Comparison of ENCODE assay signal across 8 cellular contexts in genomic region chr4:41935652-41936021, GRCh38. TPM values are rescaled to one million over a fixed set of nuclear protein-coding genes. Genes with fewer than 3 reads are reported as not detected.
DNase-seq lines count a peak whose midpoint lies in the region; ATAC-seq and TF ChIP-seq lines count a peak whose summit lies in the region.

No MANE protein-coding gene starts in this region.

- peaks cover 0 to 16% (median 1%) of the 10 kb centered on the region in 4 donors for H3K36me3 ChIP-seq in sigmoid colon

- POLR2A ChIA-PET in activated CD8-positive, alpha-beta T cell treated with anti-CD3 and anti-CD28 coated beads, Interleukin-2, amount 10 ng/mL, durations not matched to agents 7 days and 5 days (lab: Charles Lee): interaction anchor here (1.6 kb wide), 1 partner anchor 54 kb away, joined by 4 read pairs; the partner anchor contains the start of gene SLC30A9

- ATAC-seq in GM18868 (IDR thresholded peaks at IDR 0.05; ENCODE audit: unreplicated experiment) (peak; percentile 6), HG03520 (IDR thresholded peaks at IDR 0.05; ENCODE audit: unreplicated experiment) (peak; percentile 13)
- ATAC-seq in activated CD8-positive, alpha-beta T cell treated with anti-CD3 and anti-CD28 coated beads, Interleukin-2, amount 10 ng/mL, durations not matched to agents 7 days and 5 days: peak; percentile 40

- H3K27me3 Mint-ChIP-seq in activated CD8-positive, alpha-beta T cell treated with anti-CD3 and anti-CD28 coated beads, Interleukin-2, amount 10 ng/mL, durations not matched to agents 7 days and 5 days (ENCODE audit: low read depth): no peaks in the 10 kb centered on the region
- peaks cover 8% of the 10 kb centered on the region for H3K27me3 Mint-ChIP-seq in glutamatergic neuron (ENCODE audit: unreplicated experiment)

- H3K4me1 ChIP-seq in sigmoid colon: peaks cover 0 to 26% (median 17%) of the 10 kb centered on the region in 4 donors

- WGBS in sigmoid colon, 2 donors: 3% methylated on average over 12 of the region's 12 CpGs

- TF ChIP-seq POLR2A in sigmoid colon (IDR thresholded peaks at IDR 0.05): no peak

- CTCF ChIA-PET in activated CD8-positive, alpha-beta T cell treated with anti-CD3 and anti-CD28 coated beads, Interleukin-2, amount 10 ng/mL, durations not matched to agents 7 days and 5 days (lab: Charles Lee): interaction anchor here (0.9 kb wide), 1 partner anchor 55 kb away, joined by 5 read pairs; the partner anchor contains the start of gene SLC30A9

- H3K9me3 Mint-ChIP-seq in activated CD8-positive, alpha-beta T cell treated with anti-CD3 and anti-CD28 coated beads, Interleukin-2, amount 10 ng/mL, durations not matched to agents 7 days and 5 days (ENCODE audit: insufficient read depth): no peaks in the 10 kb centered on the region
- H3K9me3 Mint-ChIP-seq in glutamatergic neuron (ENCODE audit: unreplicated experiment): no peaks in the 10 kb centered on the region

- no peaks in the 10 kb centered on the region for H3K9me3 ChIP-seq in sigmoid colon

- H3K4me1 Mint-ChIP-seq in activated CD8-positive, alpha-beta T cell treated with anti-CD3 and anti-CD28 coated beads, Interleukin-2, amount 10 ng/mL, durations not matched to agents 7 days and 5 days (ENCODE audit: low read depth): peaks cover 40% of the 10 kb centered on the region
- peaks cover 4% of the 10 kb centered on the region for H3K4me1 Mint-ChIP-seq in glutamatergic neuron (ENCODE audit: low read depth, unreplicated experiment)

- no peaks in the 10 kb centered on the region for H3K27me3 ChIP-seq in sigmoid colon

- H3K36me3 Mint-ChIP-seq in activated CD8-positive, alpha-beta T cell treated with anti-CD3 and anti-CD28 coated beads, Interleukin-2, amount 10 ng/mL, durations not matched to agents 7 days and 5 days (ENCODE audit: low read depth): peaks cover 26% of the 10 kb centered on the region
- peaks cover 6% of the 10 kb centered on the region for H3K36me3 Mint-ChIP-seq in glutamatergic neuron (ENCODE audit: unreplicated experiment)

- H3K4me3 Mint-ChIP-seq in activated CD8-positive, alpha-beta T cell treated with anti-CD3 and anti-CD28 coated beads, Interleukin-2, amount 10 ng/mL, durations not matched to agents 7 days and 5 days: peak overlapping the region; percentile 99
- peak overlapping the region; percentile 89 for H3K4me3 Mint-ChIP-seq in glutamatergic neuron (ENCODE audit: unreplicated experiment)

- intact Hi-C loops in sigmoid colon (cut with DNase I): loop anchor here (2.0 kb wide), 1 partner anchor 55 kb away; the partner anchor contains the start of gene SLC30A9

- H3K27ac ChIP-seq in sigmoid colon: peak overlapping the region; percentile 73 to 84 (median 81)

- H3K27ac Mint-ChIP-seq in activated CD8-positive, alpha-beta T cell treated with anti-CD3 and anti-CD28 coated beads, Interleukin-2, amount 10 ng/mL, durations not matched to agents 7 days and 5 days: peak overlapping the region; percentile 94
- H3K27ac Mint-ChIP-seq in glutamatergic neuron (ENCODE audit: unreplicated experiment): peak overlapping the region; percentile 96

- H3K4me3 ChIP-seq in sigmoid colon: peak overlapping the region; percentile 62 to 89 (median 78)

- no peak for TF ChIP-seq EP300 in sigmoid colon (IDR thresholded peaks at IDR 0.05)

- peak; percentile 17 for DNase-seq in AG08395 (ENCODE audit: low spot score)
- DNase-seq in activated CD8-positive, alpha-beta T cell treated with anti-CD3 and anti-CD28 coated beads, Interleukin-2, amount 10 ng/mL, durations not matched to agents 7 days and 5 days: peak; percentile 35
- DNase-seq in glutamatergic neuron: no peak
- no peak for DNase-seq in sigmoid colon
- DNase-seq in NCI-H1092 (lab: John Stamatoyannopoulos, UW): no peak
- DNase-seq in inferior parietal cortex (ENCODE audit: extremely low spot score): no peak

- TF ChIP-seq CTCF in glutamatergic neuron (IDR thresholded peaks at IDR 0.05; ENCODE audit: partially characterized antibody, unreplicated experiment) (no peak), sigmoid colon (IDR thresholded peaks at IDR 0.05) (no peak)

RNA-seq across cellular contexts. Expression of gene TMEM33, which starts 0.4 kb away (rescaled TPM):
- 10 to 100 TPM; 59.9 TPM for total RNA-seq in activated CD8-positive, alpha-beta T cell treated with anti-CD3 and anti-CD28 coated beads, Interleukin-2, amount 10 ng/mL, durations not matched to agents 7 days and 5 days
- 88.8 TPM for total RNA-seq in glutamatergic neuron (ENCODE audit: unreplicated experiment)
- total RNA-seq in sigmoid colon: 10 to 100 TPM; 18.9 to 30.1 (median 23.4) TPM
- 10 to 100 TPM in 1 of 3 donors, 1 to 10 TPM in 2; 9.0 to 19.5 (median 9.0) TPM for polyA plus RNA-seq in sigmoid colon

RNA-seq across cellular contexts. Expression of gene DCAF4L1, which starts 45.9 kb away (rescaled TPM):
- total RNA-seq in activated CD8-positive, alpha-beta T cell treated with anti-CD3 and anti-CD28 coated beads, Interleukin-2, amount 10 ng/mL, durations not matched to agents 7 days and 5 days: under 1 TPM; 0.21 to 0.32 TPM
- 0.17 TPM for total RNA-seq in glutamatergic neuron (ENCODE audit: unreplicated experiment)
- 1 to 10 TPM in 1 of 4 donors, under 1 TPM in 2, not detected in 1; under 0.01 to 1.1 (median 0.14) TPM for total RNA-seq in sigmoid colon
- polyA plus RNA-seq in sigmoid colon: under 1 TPM in 1 of 3 donors, not detected in 2; 0.10 TPM

RNA-seq across cellular contexts. Expression of gene SLC30A9, which starts 54.7 kb away (rescaled TPM):
- total RNA-seq in activated CD8-positive, alpha-beta T cell treated with anti-CD3 and anti-CD28 coated beads, Interleukin-2, amount 10 ng/mL, durations not matched to agents 7 days and 5 days: 10 to 100 TPM; 30.9 to 32.0 TPM
- total RNA-seq in glutamatergic neuron (ENCODE audit: unreplicated experiment) (70.2 TPM), sigmoid colon (10 to 100 TPM; 31.1 to 42.4 (median 40.8) TPM)
- polyA plus RNA-seq in sigmoid colon: 10 to 100 TPM; 27.2 to 43.5 (median 29.4) TPM

Comparison
In these comparisons a context has a peak if more than half of its experiments do, and no peak if none do; other contexts are left out.
1. DNase-seq: peak in AG08395 (single experiment) and activated CD8-positive, alpha-beta T cell treated with anti-CD3 and anti-CD28 coated beads, Interleukin-2, amount 10 ng/mL, durations not matched to agents 7 days and 5 days (single experiment); none in glutamatergic neuron (single experiment), sigmoid colon (single experiment), NCI-H1092 (single experiment) and inferior parietal cortex (single experiment).
2. Peak in every context shown above with its lines, with median percentiles within 50 percentile points of each other: ATAC-seq.